9 cellular contexts compared by ENCODE assay signal in genomic region chr19:18006895-18007604, GRCh38. TPM values are rescaled to one million over a fixed set of nuclear protein-coding genes. Genes with fewer than 3 reads are reported as not detected.
DNase-seq lines count a peak whose midpoint lies in the region; ATAC-seq, FAIRE-seq and TF ChIP-seq lines count a peak whose summit lies in the region.
"Had no signal": no experiment of that assay in that cellular context is flagged by ENCODE, and none has a peak within 500 bp of the region (broad histone marks: within the 10 kb centered on the region; RNA-seq: fewer than 3 reads in every experiment).

No MANE protein-coding gene starts in this region.

- no peaks in the 10 kb centered on the region for H3K36me3 ChIP-seq in MM.1S (replicated peaks; ENCODE audit: insufficient read depth, low read length)
- no peaks in the 10 kb centered on the region for H3K36me3 ChIP-seq in astrocyte (ENCODE audit: insufficient read depth, low read length)
- H3K36me3 ChIP-seq in aorta (ENCODE audit: control insufficient read depth in 1 of 2, insufficient read depth in 2 of 2, low read length in 1 of 2), result peaks cover 3 to 8% of the 10 kb centered on the region in 2 donors

- H3K27ac Mint-ChIP-seq in T-helper 2 cell treated with Interferon-gamma antibody and Interleukin-4, amounts not matched to agents 5 μg/mL and 100 μg/mL, for 36 hours, result peak overlapping the region; percentile 86
- H3K27ac Mint-ChIP-seq in astrocyte (ENCODE audit: unreplicated experiment), result peak overlapping the region; percentile 75

- H3K4me3 Mint-ChIP-seq in T-helper 2 cell treated with Interferon-gamma antibody and Interleukin-4, amounts not matched to agents 5 μg/mL and 100 μg/mL, for 36 hours, result peak overlapping the region; percentile 92
- H3K4me3 Mint-ChIP-seq in astrocyte (ENCODE audit: unreplicated experiment), result peak overlapping the region; percentile 92

- 0 out of 2 replicates have a peak, but pooled peaks cover 4% of the 10 kb centered on the region for H3K4me1 ChIP-seq in MM.1S (ENCODE audit: low read length)
- peaks cover 22% of the 10 kb centered on the region for H3K4me1 ChIP-seq in astrocyte (ENCODE audit: insufficient read depth, low read length)
- no peaks in the 10 kb centered on the region for H3K4me1 ChIP-seq in aorta (ENCODE audit: control insufficient read depth in 1 of 2, insufficient read depth in 2 of 2, low read length in 2 of 2)

- H3K9ac ChIP-seq in MM.1S (ENCODE audit: low read length) (no peak overlapping the region), astrocyte (ENCODE audit: low read length) (peak overlapping the region; percentile 50)

- no peaks in the 10 kb centered on the region for H3K9me2 ChIP-seq in MM.1S (replicated peaks; ENCODE audit: insufficient read depth, low read length)

- H3K9me3 Mint-ChIP-seq in T-helper 2 cell treated with Interferon-gamma antibody and Interleukin-4, amounts not matched to agents 5 μg/mL and 100 μg/mL, for 36 hours, result no peaks in the 10 kb centered on the region
- H3K9me3 Mint-ChIP-seq in astrocyte (ENCODE audit: unreplicated experiment), result no peaks in the 10 kb centered on the region

- TF ChIP-seq CTCF in MM.1S (IDR thresholded peaks at IDR 0.05; ENCODE audit: low read length) (peak; percentile 97), astrocyte (IDR thresholded peaks at IDR 0.05; ENCODE audit: insufficient read depth, low read depth, low read length) (peak; percentile 83)

- H3K27me3 ChIP-seq in MM.1S (replicated peaks; ENCODE audit: insufficient read depth, low read length) (peaks cover 61% of the 10 kb centered on the region), astrocyte (ENCODE audit: insufficient read depth, low read length) (no peaks in the 10 kb centered on the region), aorta (ENCODE audit: control insufficient read depth in 1 of 2, insufficient read depth in 2 of 2, low read length in 1 of 2) (no peaks in the 10 kb centered on the region)

- no peak for FAIRE-seq in astrocyte (lab: Jason Lieb, UNC)
- FAIRE-seq: endometrium had no signal

- H3K9me3 ChIP-seq in MM.1S (replicated peaks; ENCODE audit: insufficient read depth, low read length) (no peaks in the 10 kb centered on the region), astrocyte (ENCODE audit: insufficient read depth, low read depth, low read length) (no peaks in the 10 kb centered on the region), aorta (ENCODE audit: control insufficient read depth, low read length) (no peaks in the 10 kb centered on the region)

- DNase-seq in COR-L47 (lab: John Stamatoyannopoulos, UW), result peak; percentile 55
- peak; percentile 66 for DNase-seq in MM.1S
- peak; percentile 82 for DNase-seq in T-helper 2 cell treated with Interferon-gamma antibody and Interleukin-4, amounts not matched to agents 5 μg/mL and 100 μg/mL, for 36 hours (ENCODE audit: low spot score)
- peak; percentile 27 for DNase-seq in astrocyte (ENCODE audit: low read depth)
- peak; percentile 90 for DNase-seq in hepatic stellate cell (ENCODE audit: low spot score)
- DNase-seq in renal cortical epithelial cell (ENCODE audit: low read depth), result peak; percentile 44
- DNase-seq in aorta, result peak; percentile 90 to 94

- peaks cover 30% of the 10 kb centered on the region for H3K36me3 Mint-ChIP-seq in T-helper 2 cell treated with Interferon-gamma antibody and Interleukin-4, amounts not matched to agents 5 μg/mL and 100 μg/mL, for 36 hours (ENCODE audit: low read depth)
- peaks cover 2% of the 10 kb centered on the region for H3K36me3 Mint-ChIP-seq in astrocyte (ENCODE audit: low read depth, unreplicated experiment)

- H3K79me2 ChIP-seq in MM.1S (ENCODE audit: low read length), result no peaks in the 10 kb centered on the region
- peaks cover under 1% of the 10 kb centered on the region for H3K79me2 ChIP-seq in astrocyte (ENCODE audit: insufficient read depth, low read length)

- intact Hi-C loops in aorta (cut with DNase I), result loop anchor here (1.0 to 10.0 kb wide), 3 partner anchors 51 to 148 kb away; partner anchors contain the start of gene PIK3R2 (in 2 of the 2)

- WGBS in aorta, 2 donors, result 0 to 1% methylated on average over 41 of the region's 41 CpGs

- H3K4me2 ChIP-seq in MM.1S (ENCODE audit: low read depth, low read length) (peak overlapping the region; percentile 82), astrocyte (ENCODE audit: low read length) (peak overlapping the region; percentile 93)

- peaks cover 27% of the 10 kb centered on the region for H3K4me1 Mint-ChIP-seq in T-helper 2 cell treated with Interferon-gamma antibody and Interleukin-4, amounts not matched to agents 5 μg/mL and 100 μg/mL, for 36 hours (ENCODE audit: low read depth)
- H3K4me1 Mint-ChIP-seq in astrocyte (ENCODE audit: low read depth, unreplicated experiment), result peaks cover 2% of the 10 kb centered on the region

- H2AFZ ChIP-seq in MM.1S (ENCODE audit: low read length) (0 out of 2 replicates have a peak overlapping the region, but pooled peaks have one; percentile 28), astrocyte (ENCODE audit: low read depth, low read length) (peak overlapping the region; percentile 70)

- peak; percentile 53 for ATAC-seq in GM21528 (IDR thresholded peaks at IDR 0.05; ENCODE audit: low FRiP score, unreplicated experiment)
- ATAC-seq in aorta (ENCODE audit: low FRiP score), result peak; percentile 94

- H3K27ac ChIP-seq in MM.1S (ENCODE audit: low read length), result no peak overlapping the region
- H3K27ac ChIP-seq in astrocyte (ENCODE audit: low read depth, low read length), result no peak overlapping the region
- H3K27ac ChIP-seq in aorta (ENCODE audit: low read depth in 1 of 2, low read length in 2 of 2), result peak overlapping the region in 1 of 2 donors; percentile 63

- no peaks in the 10 kb centered on the region for H3K27me3 Mint-ChIP-seq in T-helper 2 cell treated with Interferon-gamma antibody and Interleukin-4, amounts not matched to agents 5 μg/mL and 100 μg/mL, for 36 hours (ENCODE audit: low read depth)
- H3K27me3 Mint-ChIP-seq in astrocyte (ENCODE audit: low read depth, unreplicated experiment), result no peaks in the 10 kb centered on the region

- H4K20me1 ChIP-seq in MM.1S (ENCODE audit: insufficient read depth, low read length), result no peaks in the 10 kb centered on the region
- peaks cover 6% of the 10 kb centered on the region for H4K20me1 ChIP-seq in astrocyte (ENCODE audit: insufficient read depth, low read length)

- H3F3A ChIP-seq in MM.1S (ENCODE audit: insufficient read depth, low read length), result no peaks in the 10 kb centered on the region

- H3K4me3 ChIP-seq in MM.1S (ENCODE audit: low read length) (peak overlapping the region; percentile 44; the same call in 1 of the 2 replicates), astrocyte (ENCODE audit: insufficient read depth, low read depth, low read length) (peak overlapping the region; percentile 53), aorta (ENCODE audit: low read length in 2 of 2) (peak overlapping the region; percentile 13 to 22)

RNA-seq across cellular contexts. Expression of gene ARRDC2, which starts 0.9 kb away (rescaled TPM):
- total RNA-seq in astrocyte (2.6 and 2.8 TPM in 2 replicates), renal cortical epithelial cell (14.9 and 18.6 TPM in 2 replicates), aorta (10 to 100 TPM; 40.6 to 60.5 TPM)
- polyA plus RNA-seq in aorta, result 100 to 1,000 TPM in 1 of 2 donors, 10 to 100 TPM in 1; 82.5 to 104 TPM

RNA-seq across cellular contexts. Expression of gene KCNN1, which starts 40.1 kb away (rescaled TPM):
- total RNA-seq in astrocyte (1.5 and 1.6 TPM in 2 replicates), renal cortical epithelial cell (0.30 TPM in 1 of 2 replicates, not detected in the other), aorta (under 1 TPM in 1 of 2 donors, not detected in 1; 0.13 TPM)
- under 1 TPM in 1 of 2 donors, not detected in 1; 0.13 TPM for polyA plus RNA-seq in aorta

Comparison
In these comparisons a context has a peak if more than half of its experiments do, and no peak if none do; other contexts are left out.
1. DNase-seq: peak in every context shown above with its lines; median percentile 92 in aorta; 90 in hepatic stellate cell; 82 in T-helper 2 cell treated with Interferon-gamma antibody and Interleukin-4, amounts not matched to agents 5 μg/mL and 100 μg/mL, for 36 hours; 66 in MM.1S; 55 in COR-L47; 44 in renal cortical epithelial cell; 27 in astrocyte.